ENCODE assay signal across 8 cellular contexts in the genomic region with DNA sequence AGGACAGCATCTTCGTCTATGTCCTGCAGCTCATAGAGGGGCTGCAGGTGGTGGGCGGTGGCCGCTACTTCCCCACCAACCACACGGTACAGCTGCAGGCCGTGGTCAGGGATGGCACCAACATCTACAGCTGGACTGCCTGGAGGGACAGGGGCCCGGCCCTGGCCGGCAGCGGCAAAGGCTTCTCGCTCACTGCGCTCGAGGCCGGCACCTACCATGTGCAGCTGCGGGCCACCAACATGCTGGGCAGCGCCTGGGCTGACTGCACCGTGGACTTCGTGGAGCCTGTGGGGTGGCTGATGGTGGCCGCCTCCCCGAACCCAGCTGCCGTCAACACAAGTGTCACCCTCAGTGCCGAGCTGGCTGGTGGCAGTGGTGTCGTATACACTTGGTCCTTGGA. TPM values are rescaled to one million over a fixed set of nuclear protein-coding genes. Genes with fewer than 3 reads are reported as not detected.
DNase-seq lines count a peak whose midpoint lies in the region; ATAC-seq and TF ChIP-seq lines count a peak whose summit lies in the region.
"Not testable (repeated sequence)": the region's sequence is repeated elsewhere in the genome, so short reads cannot be mapped to it uniquely, and the experiment has no call there.

No MANE protein-coding gene starts in this region.

- not testable (repeated sequence) for H3K4me1 Mint-ChIP-seq in GM23338

- H3K4me3 ChIP-seq in GM23338; RWPE2 (ENCODE audit: severe bottlenecking); esophagus muscularis mucosa; right cardiac atrium (ENCODE audit: low read length); mucosa of descending colon; sigmoid colon; upper lobe of left lung: not testable (repeated sequence)

- TF ChIP-seq CTCF in GM23338 (conservative IDR thresholded peaks at IDR 0.05; ENCODE audit: low read depth in 2 of 2); RWPE2 (IDR thresholded peaks at IDR 0.05; ENCODE audit: poor library complexity, severe bottlenecking); esophagus muscularis mucosa (IDR thresholded peaks at IDR 0.05); mucosa of descending colon (IDR thresholded peaks at IDR 0.05); sigmoid colon (IDR thresholded peaks at IDR 0.05); upper lobe of left lung (IDR thresholded peaks at IDR 0.05): not testable (repeated sequence)

- H3K27me3 ChIP-seq in GM23338 (ENCODE audit: insufficient read depth); RWPE2 (ENCODE audit: insufficient read depth, poor library complexity, severe bottlenecking); esophagus muscularis mucosa; right cardiac atrium (ENCODE audit: control insufficient read depth, insufficient read depth); sigmoid colon; upper lobe of left lung: not testable (repeated sequence)

- not testable (repeated sequence) for ATAC-seq in GM23338
- peak; percentile 10; the same call in 1 of the 3 replicates for ATAC-seq in RWPE2 (ENCODE audit: low read depth)
- peak; percentile 49 to 54 for ATAC-seq in right cardiac atrium
- peak; percentile 35 for ATAC-seq in mucosa of descending colon
- ATAC-seq in upper lobe of left lung (ENCODE audit: low FRiP score in 2 of 2) = peak; percentile 65 to 84

- not testable (repeated sequence) for TF ChIP-seq POLR2A in esophagus muscularis mucosa (IDR thresholded peaks at IDR 0.05; ENCODE audit: low read depth); sigmoid colon (IDR thresholded peaks at IDR 0.05); upper lobe of left lung (IDR thresholded peaks at IDR 0.05)

- DNase-seq in GM23338 (ENCODE audit: low spot score) = peak; percentile 0
- DNase-seq in RWPE2 (ENCODE audit: low spot score) = peak; percentile 41
- peak; percentile 58 for DNase-seq in activated effector memory CD4-positive, alpha-beta T cell treated with anti-CD3 and anti-CD28 coated beads, Interleukin-2, amount 50 U/mL, for 16 hours
- DNase-seq in esophagus muscularis mucosa (ENCODE audit: extremely low spot score) = peak; percentile 34
- peak; percentile 4 to 34 (median 5) for DNase-seq in right cardiac atrium
- peak in 1 of 3 donors; percentile 23 for DNase-seq in mucosa of descending colon
- DNase-seq in sigmoid colon = peak; percentile 46
- DNase-seq in upper lobe of left lung = peak; percentile 16 to 87

- intact Hi-C loops in esophagus muscularis mucosa (cut with DNase I); right cardiac atrium (cut with DNase I); mucosa of descending colon (cut with DNase I, micrococcal nuclease); sigmoid colon (cut with DNase I): not testable (repeated sequence)

- not testable (repeated sequence) for H4K20me1 ChIP-seq in GM23338 (replicated peaks; ENCODE audit: insufficient read depth)

- not testable (repeated sequence) for H3K36me3 ChIP-seq in GM23338 (ENCODE audit: insufficient read depth); RWPE2 (ENCODE audit: low read depth); esophagus muscularis mucosa; mucosa of descending colon (ENCODE audit: low read depth); sigmoid colon; upper lobe of left lung

- H3K27ac Mint-ChIP-seq in GM23338 = not testable (repeated sequence)

- H3K36me3 Mint-ChIP-seq in GM23338 (ENCODE audit: low read depth) = not testable (repeated sequence)

- H3K9me3 ChIP-seq in RWPE2 (ENCODE audit: severe bottlenecking); esophagus muscularis mucosa; right cardiac atrium (ENCODE audit: control insufficient read depth, low read length); mucosa of descending colon; sigmoid colon; upper lobe of left lung: not testable (repeated sequence)

- not testable (repeated sequence) for H3F3A ChIP-seq in GM23338 (replicated peaks; ENCODE audit: low read depth)

- H3K4me1 ChIP-seq in GM23338 (ENCODE audit: insufficient read depth); RWPE2 (ENCODE audit: insufficient read depth, poor library complexity, severe bottlenecking); esophagus muscularis mucosa; right cardiac atrium (ENCODE audit: control insufficient read depth, insufficient read depth, low read length); mucosa of descending colon (ENCODE audit: low read depth); sigmoid colon; upper lobe of left lung: not testable (repeated sequence)

- TF ChIP-seq EP300 in esophagus muscularis mucosa (IDR thresholded peaks at IDR 0.05); sigmoid colon (IDR thresholded peaks at IDR 0.05); upper lobe of left lung (IDR thresholded peaks at IDR 0.05): not testable (repeated sequence)

- not testable (repeated sequence) for H3K9me2 ChIP-seq in GM23338 (ENCODE audit: insufficient read depth)

- not testable (repeated sequence) for H3K4me3 Mint-ChIP-seq in GM23338

- H2AFZ ChIP-seq in GM23338 = not testable (repeated sequence)

- not testable (repeated sequence) for H3K79me2 ChIP-seq in GM23338 (replicated peaks; ENCODE audit: insufficient read depth)

- not testable (repeated sequence) for H3K27ac ChIP-seq in GM23338 (ENCODE audit: low read depth); RWPE2 (ENCODE audit: poor library complexity, severe bottlenecking); esophagus muscularis mucosa (replicated peaks in 1 of 4); right cardiac atrium (ENCODE audit: low read length); sigmoid colon; upper lobe of left lung

- not testable (repeated sequence) for H3K4me2 ChIP-seq in GM23338

- WGBS in esophagus muscularis mucosa = no CpG with 5 or more reads among the region's 21 CpGs
- 91% methylated on average over 20 of the region's 21 CpGs for WGBS in right cardiac atrium
- WGBS in sigmoid colon, 2 donors = 93 to 95% methylated on average over 20 of the region's 21 CpGs
- 89% methylated on average over 18 of the region's 21 CpGs; no CpG with 5 or more reads in 1 of the 2 donors for WGBS in upper lobe of left lung, 2 donors

- not testable (repeated sequence) for H3K9me3 Mint-ChIP-seq in GM23338

- not testable (repeated sequence) for H3K27me3 Mint-ChIP-seq in GM23338 (ENCODE audit: insufficient read depth, low read depth, poor library complexity)

RNA-seq across cellular contexts. Expression of a gene that starts 13.6 kb away (rescaled TPM):
- 7.3 and 11.7 TPM in 2 replicates for total RNA-seq in GM23338 (2014; rRNA removed; shearing (Covaris generic))
- polyA plus RNA-seq in GM23338 (2016; fragmentation: Nextera tagmentation; extraction: Ambion mirVana) (34.1 and 39.1 TPM in 2 replicates), right cardiac atrium (7.4 TPM), sigmoid colon (10 to 100 TPM in 2 of 3 donors, 1 to 10 TPM in 1; 6.7 to 14.1 (median 10.8) TPM)
- total RNA-seq in esophagus muscularis mucosa (1 to 10 TPM in 3 of 4 donors, not detected in 1; 4.2 to 6.4 (median 4.3) TPM), right cardiac atrium (1 to 10 TPM; 2.2 to 5.1 (median 3.2) TPM), mucosa of descending colon (1 to 10 TPM; 4.1 to 8.8 (median 4.6) TPM), sigmoid colon (1 to 10 TPM in 3 of 4 donors, not detected in 1; 1.4 to 2.6 (median 2.6) TPM), upper lobe of left lung (1 to 10 TPM in 5 of 6 donors, not detected in 1; 1.7 to 6.4 (median 4.3) TPM)
